1 cellular context compared by ENCODE assay signal in genomic region chr16:12804395-12804794, GRCh38.
A peak's percentile ranks its signal among the peaks of the same experiment; 100 is the strongest.
TF ChIP-seq lines count a peak whose summit lies in the region.

No MANE protein-coding gene starts in this region.

TF ChIP-seq in HepG2, 621 proteins besides CTCF, POLR2A, EP300 and RAD21 (continued from another document):
- TF ChIP-seq HNF1B (CRISPR knock-in tag; IDR thresholded peaks at IDR 0.05) (no peak), ZBTB33 (CRISPR knock-in tag; IDR thresholded peaks at IDR 0.05) (peak; percentile 70)
